1 cellular context compared by ENCODE assay signal in the genomic region with DNA sequence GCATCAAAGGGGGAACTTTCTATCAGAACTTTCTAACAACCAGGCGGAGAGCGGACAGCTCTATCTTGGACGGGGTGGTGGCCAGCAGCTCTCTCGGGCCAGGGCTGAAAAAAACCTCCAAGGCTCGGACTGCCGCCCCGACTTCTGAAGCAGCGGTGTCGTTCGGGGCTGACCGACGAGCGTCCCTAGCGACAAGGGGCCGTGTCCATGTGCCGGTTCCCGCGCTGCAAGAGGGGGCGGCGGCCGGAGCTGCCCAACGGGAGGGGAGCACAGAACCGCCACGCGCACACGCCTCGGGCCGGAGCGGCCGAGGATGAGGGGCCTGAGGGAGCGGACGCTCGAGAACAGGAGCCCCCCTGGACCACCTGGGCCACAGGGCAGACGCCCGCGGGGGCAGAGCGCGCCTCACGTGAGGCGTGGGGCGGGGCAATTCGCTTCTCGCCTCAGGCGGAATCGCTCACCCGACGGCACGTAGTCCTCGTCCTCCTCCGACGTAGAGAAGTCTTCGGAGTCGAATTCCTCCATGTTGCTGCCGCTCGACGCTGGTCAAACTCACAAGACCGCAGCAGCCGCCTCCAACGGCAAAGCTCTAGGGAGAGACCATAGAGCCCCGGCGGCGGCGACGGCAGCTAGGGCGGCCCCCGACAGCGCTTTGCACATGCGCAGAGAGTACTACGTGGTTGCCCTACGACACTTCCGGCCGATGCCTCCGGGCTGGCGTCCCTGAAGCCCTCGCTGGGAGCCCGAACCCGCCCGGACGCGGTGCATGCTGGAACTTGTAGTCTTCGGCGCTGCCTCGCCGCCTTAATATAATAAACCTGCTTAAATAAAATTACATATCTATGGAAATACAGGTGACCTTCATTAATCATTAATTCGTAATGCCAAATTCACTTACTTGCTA.
TF ChIP-seq lines count a peak whose summit lies in the region.

A gene (minus strand): TSS at position 676 of the 904 bp plus-strand sequence. CDS start 151 bp downstream, at position 525.

TF ChIP-seq in HEK293, 187 proteins besides CTCF, POLR2A, EP300 and RAD21 (continued from another document):
- TF ChIP-seq, protein P1, sequence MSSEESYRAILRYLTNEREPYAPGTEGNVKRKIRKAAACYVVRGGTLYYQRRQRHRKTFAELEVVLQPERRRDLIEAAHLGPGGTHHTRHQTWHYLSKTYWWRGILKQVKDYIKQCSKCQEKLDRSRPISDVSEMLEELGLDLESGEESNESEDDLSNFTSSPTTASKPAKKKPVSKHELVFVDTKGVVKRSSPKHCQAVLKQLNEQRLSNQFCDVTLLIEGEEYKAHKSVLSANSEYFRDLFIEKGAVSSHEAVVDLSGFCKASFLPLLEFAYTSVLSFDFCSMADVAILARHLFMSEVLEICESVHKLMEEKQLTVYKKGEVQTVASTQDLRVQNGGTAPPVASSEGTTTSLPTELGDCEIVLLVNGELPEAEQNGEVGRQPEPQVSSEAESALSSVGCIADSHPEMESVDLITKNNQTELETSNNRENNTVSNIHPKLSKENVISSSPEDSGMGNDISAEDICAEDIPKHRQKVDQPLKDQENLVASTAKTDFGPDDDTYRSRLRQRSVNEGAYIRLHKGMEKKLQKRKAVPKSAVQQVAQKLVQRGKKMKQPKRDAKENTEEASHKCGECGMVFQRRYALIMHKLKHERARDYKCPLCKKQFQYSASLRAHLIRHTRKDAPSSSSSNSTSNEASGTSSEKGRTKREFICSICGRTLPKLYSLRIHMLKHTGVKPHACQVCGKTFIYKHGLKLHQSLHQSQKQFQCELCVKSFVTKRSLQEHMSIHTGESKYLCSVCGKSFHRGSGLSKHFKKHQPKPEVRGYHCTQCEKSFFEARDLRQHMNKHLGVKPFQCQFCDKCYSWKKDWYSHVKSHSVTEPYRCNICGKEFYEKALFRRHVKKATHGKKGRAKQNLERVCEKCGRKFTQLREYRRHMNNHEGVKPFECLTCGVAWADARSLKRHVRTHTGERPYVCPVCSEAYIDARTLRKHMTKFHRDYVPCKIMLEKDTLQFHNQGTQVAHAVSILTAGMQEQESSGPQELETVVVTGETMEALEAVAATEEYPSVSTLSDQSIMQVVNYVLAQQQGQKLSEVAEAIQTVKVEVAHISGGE (tag by site-specific recombination; conservative IDR thresholded peaks at IDR 0.05; ENCODE audit: low read depth) = peak; percentile 82
- TF ChIP-seq ZBTB17 (tag by site-specific recombination; IDR thresholded peaks at IDR 0.05) = peak; percentile 34
- peak; percentile 65 for TF ChIP-seq ZNF629 (tag by site-specific recombination; IDR thresholded peaks at IDR 0.05)
- no peak for TF ChIP-seq ZNF221 (tag by site-specific recombination; IDR thresholded peaks at IDR 0.05; ENCODE audit: borderline replicate concordance)
- TF ChIP-seq ZBTB20 (tag by site-specific recombination; IDR thresholded peaks at IDR 0.05) = peak; percentile 38; the same call in 1 of the 2 replicates
- TF ChIP-seq, protein P2, sequence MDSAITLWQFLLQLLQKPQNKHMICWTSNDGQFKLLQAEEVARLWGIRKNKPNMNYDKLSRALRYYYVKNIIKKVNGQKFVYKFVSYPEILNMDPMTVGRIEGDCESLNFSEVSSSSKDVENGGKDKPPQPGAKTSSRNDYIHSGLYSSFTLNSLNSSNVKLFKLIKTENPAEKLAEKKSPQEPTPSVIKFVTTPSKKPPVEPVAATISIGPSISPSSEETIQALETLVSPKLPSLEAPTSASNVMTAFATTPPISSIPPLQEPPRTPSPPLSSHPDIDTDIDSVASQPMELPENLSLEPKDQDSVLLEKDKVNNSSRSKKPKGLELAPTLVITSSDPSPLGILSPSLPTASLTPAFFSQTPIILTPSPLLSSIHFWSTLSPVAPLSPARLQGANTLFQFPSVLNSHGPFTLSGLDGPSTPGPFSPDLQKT (IDR thresholded peaks at IDR 0.05; ENCODE audit: borderline replicate concordance, low read depth, low read length) = no peak
- TF ChIP-seq ZNF785 (tag by site-specific recombination; IDR thresholded peaks at IDR 0.05) = no peak
- no peak for TF ChIP-seq YY2 (tag by site-specific recombination; IDR thresholded peaks at IDR 0.05)
- TF ChIP-seq, protein P3, sequence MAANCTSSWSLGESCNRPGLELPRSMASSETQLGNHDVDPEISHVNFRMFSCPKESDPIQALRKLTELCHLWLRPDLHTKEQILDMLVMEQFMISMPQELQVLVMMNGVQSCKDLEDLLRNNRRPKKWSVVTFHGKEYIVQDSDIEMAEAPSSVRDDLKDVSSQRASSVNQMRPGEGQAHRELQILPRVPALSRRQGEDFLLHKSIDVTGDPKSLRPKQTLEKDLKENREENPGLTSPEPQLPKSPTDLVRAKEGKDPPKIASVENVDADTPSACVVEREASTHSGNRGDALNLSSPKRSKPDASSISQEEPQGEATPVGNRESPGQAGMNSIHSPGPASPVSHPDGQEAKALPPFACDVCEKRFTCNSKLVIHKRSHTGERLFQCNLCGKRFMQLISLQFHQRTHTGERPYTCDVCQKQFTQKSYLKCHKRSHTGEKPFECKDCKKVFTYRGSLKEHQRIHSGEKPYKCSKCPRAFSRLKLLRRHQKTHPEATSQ (tag by site-specific recombination; IDR thresholded peaks at IDR 0.05) = peak; percentile 56; the same call in 1 of the 2 replicates
- TF ChIP-seq, protein P4, sequence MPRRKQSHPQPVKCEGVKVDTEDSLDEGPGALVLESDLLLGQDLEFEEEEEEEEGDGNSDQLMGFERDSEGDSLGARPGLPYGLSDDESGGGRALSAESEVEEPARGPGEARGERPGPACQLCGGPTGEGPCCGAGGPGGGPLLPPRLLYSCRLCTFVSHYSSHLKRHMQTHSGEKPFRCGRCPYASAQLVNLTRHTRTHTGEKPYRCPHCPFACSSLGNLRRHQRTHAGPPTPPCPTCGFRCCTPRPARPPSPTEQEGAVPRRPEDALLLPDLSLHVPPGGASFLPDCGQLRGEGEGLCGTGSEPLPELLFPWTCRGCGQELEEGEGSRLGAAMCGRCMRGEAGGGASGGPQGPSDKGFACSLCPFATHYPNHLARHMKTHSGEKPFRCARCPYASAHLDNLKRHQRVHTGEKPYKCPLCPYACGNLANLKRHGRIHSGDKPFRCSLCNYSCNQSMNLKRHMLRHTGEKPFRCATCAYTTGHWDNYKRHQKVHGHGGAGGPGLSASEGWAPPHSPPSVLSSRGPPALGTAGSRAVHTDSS (tag by site-specific recombination; IDR thresholded peaks at IDR 0.05) = 0 out of 2 replicates have a peak, but pooled peaks have one; percentile 37
- TF ChIP-seq HOXA7 (CRISPR knock-in tag; IDR thresholded peaks at IDR 0.05; ENCODE audit: borderline replicate concordance) = no peak
- TF ChIP-seq ZNF670 (tag by site-specific recombination; IDR thresholded peaks at IDR 0.05; ENCODE audit: low read depth) = no peak
- TF ChIP-seq ZNF324 (tag by site-specific recombination; IDR thresholded peaks at IDR 0.05) = peak; percentile 67; the same call in 1 of the 2 replicates
- no peak for TF ChIP-seq ZNF521 (tag by site-specific recombination; IDR thresholded peaks at IDR 0.05)
- peak; percentile 96 for TF ChIP-seq ZBTB8A (tag by site-specific recombination; IDR thresholded peaks at IDR 0.05)
